ENCODE assay signal across 1 cellular context in the genomic region with DNA sequence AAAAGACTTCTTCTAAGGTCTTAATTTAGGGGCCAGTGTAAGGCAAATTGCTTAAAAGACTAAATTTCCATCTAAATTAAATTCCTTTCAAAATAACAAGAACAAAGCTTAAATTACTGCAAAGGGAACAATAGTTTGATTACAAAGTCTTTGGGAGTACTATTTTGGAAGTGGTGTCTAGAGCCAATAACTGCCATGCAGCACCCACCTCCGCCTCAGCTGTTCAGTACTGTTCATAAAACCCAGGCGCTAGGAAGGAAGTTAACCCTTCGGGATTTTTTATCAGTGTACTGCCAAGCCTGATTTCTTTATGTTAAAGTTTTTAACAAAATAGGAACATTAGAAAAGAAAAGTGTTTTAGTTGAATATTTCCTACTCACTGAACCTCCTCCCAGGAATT.
TF ChIP-seq lines count a peak whose summit lies in the region.

No MANE protein-coding gene starts in this region.

TF ChIP-seq in K562, 482 proteins besides CTCF, POLR2A, EP300 and RAD21 (continued from another document):
- peak in 1 of 2 experiments; percentile 41; a peak in 1 of 4 replicates for TF ChIP-seq RCOR1 (IDR thresholded peaks at IDR 0.05; ENCODE audit: borderline replicate concordance in 1 of 2, low read depth in 2 of 2, low read length in 2 of 2)
TF ChIP-seq in K562: peak in this region for 3.
